ENCODE assay signal across 10 cellular contexts in the genomic region with DNA sequence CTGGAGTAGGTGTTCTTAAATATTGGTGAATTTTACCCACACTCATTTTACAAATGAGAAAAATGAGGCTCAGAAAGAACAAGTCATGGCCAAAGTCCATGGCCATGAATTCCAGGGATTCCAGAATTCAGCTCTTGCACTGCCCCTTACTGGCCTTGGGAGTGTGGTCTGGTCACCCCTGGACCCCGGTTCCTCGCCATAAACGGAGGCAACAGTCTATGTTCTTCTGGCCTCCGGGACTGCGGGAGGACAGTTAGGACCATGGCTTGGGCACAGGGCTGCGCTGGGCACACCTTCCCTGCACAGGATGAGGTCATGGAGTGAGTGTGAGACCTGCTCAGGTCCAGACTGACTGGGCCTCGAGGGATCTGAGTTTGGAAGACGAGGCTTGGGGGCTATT. TPM values are rescaled to one million over a fixed set of nuclear protein-coding genes. Genes with fewer than 3 reads are reported as not detected.
"Had no signal": no experiment of that assay in that cellular context is flagged by ENCODE, and none has a peak within 500 bp of the region (broad histone marks: within the 10 kb centered on the region; RNA-seq: fewer than 3 reads in every experiment).

No MANE protein-coding gene starts in this region.

- DNase-seq: H7, HFFc6, IMR-90 had no signal

- H3K4me3 ChIP-seq: GM23338, HAP-1, K562 had no signal

- H3K9me3 ChIP-seq: HAP-1 had no signal

- ATAC-seq: GM23338, HCT116, K562 had no signal

- H3K36me3 ChIP-seq: HAP-1 had no signal

- H3K4me2 ChIP-seq: GM23338 had no signal

- FAIRE-seq: K562 had no signal

- H2AFZ ChIP-seq: GM23338 had no signal

- H3K27ac ChIP-seq: HL-60 had no signal

RNA-seq across cellular contexts. Expression of gene CCDC197, which starts 6.9 kb away (rescaled TPM):
- total RNA-seq: GM23338, H4, H7, HFFc6, HT1080, IMR-90, K562 had no signal
- polyA plus RNA-seq: GM23338, IMR-90, K562 had no signal

RNA-seq across cellular contexts. Expression of gene ASB2, which starts 27.6 kb away (rescaled TPM):
- total RNA-seq: H4, HFFc6, HT1080, K562 had no signal
- polyA plus RNA-seq: K562 had no signal
